30 cellular contexts compared by ENCODE assay signal in the genomic region with DNA sequence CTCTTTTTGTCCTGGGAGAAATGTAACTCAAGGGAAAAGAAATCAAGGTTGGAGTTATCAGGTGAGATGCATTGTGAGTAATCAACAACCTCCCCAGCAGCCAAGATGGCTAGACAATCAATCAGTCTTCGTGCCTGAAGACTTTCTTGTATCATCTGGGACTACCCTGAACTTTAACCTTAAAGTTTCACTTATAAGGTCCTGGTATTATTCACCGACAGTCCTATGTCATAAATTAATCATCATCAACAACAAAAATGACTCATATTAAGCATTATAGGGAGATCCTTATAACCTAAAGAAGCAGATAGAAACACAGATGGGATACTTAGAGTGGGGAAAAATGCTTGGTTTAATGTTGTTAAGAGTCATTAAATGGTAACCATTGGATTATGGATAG. TPM values are rescaled to one million over a fixed set of nuclear protein-coding genes. Genes with fewer than 3 reads are reported as not detected.
"Had no signal": no experiment of that assay in that cellular context is flagged by ENCODE, and none has a peak within 500 bp of the region (broad histone marks: within the 10 kb centered on the region; RNA-seq: fewer than 3 reads in every experiment).

No MANE protein-coding gene starts in this region.

- ATAC-seq: naive thymus-derived CD4-positive, alpha-beta T cell; right lobe of liver; stimulated activated memory B cell treated with anti-CD40 and anti-IgM and Interleukin-4, amounts not matched to agents 10 μg/mL and 1 μg/mL and 100 μg/mL, for 72 hours; T-cell had no signal

- H3K27ac ChIP-seq: cardiac muscle cell, right lobe of liver, stomach, suprapubic skin, tibial nerve, uterus, VCaP had no signal

- FAIRE-seq: endometrium, frontal cortex, islet of Langerhans had no signal

- H3K36me3 ChIP-seq: cardiac muscle cell, right lobe of liver, stomach, suprapubic skin, tibial nerve, uterus had no signal

- H3K27ac Mint-ChIP-seq: activated naive CD4-positive, alpha-beta T cell treated with anti-CD3 and anti-CD28 coated beads for 36 hours; activated naive CD8-positive, alpha-beta T cell treated with anti-CD3 and anti-CD28 coated beads, Interleukin-2, amount 10 ng/mL, durations not matched to agents 7 days and 5 days; activated T-cell treated with anti-CD3 and anti-CD28 coated beads, Interleukin-2, amount 50 U/mL, for 24 hours; naive thymus-derived CD4-positive, alpha-beta T cell; stimulated activated memory B cell treated with anti-CD40 and anti-IgM and Interleukin-4, amounts not matched to agents 10 μg/mL and 1 μg/mL and 100 μg/mL, for 72 hours; T-cell; T-helper 2 cell treated with Interferon-gamma antibody and Interleukin-4, amounts not matched to agents 5 μg/mL and 100 μg/mL, for 36 hours had no signal

- H3K27me3 ChIP-seq: right lobe of liver, suprapubic skin, tibial nerve, uterus had no signal

- H3K4me3 ChIP-seq: cardiac muscle cell, right lobe of liver, skin epidermis, stomach, suprapubic skin, tibial nerve, uterus had no signal

- H3K4me3 Mint-ChIP-seq: activated naive CD4-positive, alpha-beta T cell treated with anti-CD3 and anti-CD28 coated beads for 36 hours; activated naive CD8-positive, alpha-beta T cell treated with anti-CD3 and anti-CD28 coated beads, Interleukin-2, amount 10 ng/mL, durations not matched to agents 7 days and 5 days; activated T-cell treated with anti-CD3 and anti-CD28 coated beads, Interleukin-2, amount 50 U/mL, for 24 hours; naive thymus-derived CD4-positive, alpha-beta T cell; neural crest cell; stimulated activated memory B cell treated with anti-CD40 and anti-IgM and Interleukin-4, amounts not matched to agents 10 μg/mL and 1 μg/mL and 100 μg/mL, for 72 hours; T-cell; T-helper 2 cell treated with Interferon-gamma antibody and Interleukin-4, amounts not matched to agents 5 μg/mL and 100 μg/mL, for 36 hours had no signal

- H3K9me3 Mint-ChIP-seq: activated naive CD4-positive, alpha-beta T cell treated with anti-CD3 and anti-CD28 coated beads for 36 hours; activated naive CD8-positive, alpha-beta T cell treated with anti-CD3 and anti-CD28 coated beads, Interleukin-2, amount 10 ng/mL, durations not matched to agents 7 days and 5 days; activated T-cell treated with anti-CD3 and anti-CD28 coated beads, Interleukin-2, amount 50 U/mL, for 24 hours; neural crest cell; stimulated activated memory B cell treated with anti-CD40 and anti-IgM and Interleukin-4, amounts not matched to agents 10 μg/mL and 1 μg/mL and 100 μg/mL, for 72 hours; T-helper 2 cell treated with Interferon-gamma antibody and Interleukin-4, amounts not matched to agents 5 μg/mL and 100 μg/mL, for 36 hours had no signal

- H3K4me1 ChIP-seq: right lobe of liver, uterus had no signal

- H3K4me1 Mint-ChIP-seq: activated naive CD8-positive, alpha-beta T cell treated with anti-CD3 and anti-CD28 coated beads, Interleukin-2, amount 10 ng/mL, durations not matched to agents 7 days and 5 days; naive thymus-derived CD4-positive, alpha-beta T cell; neural crest cell; stimulated activated memory B cell treated with anti-CD40 and anti-IgM and Interleukin-4, amounts not matched to agents 10 μg/mL and 1 μg/mL and 100 μg/mL, for 72 hours; T-cell had no signal

- H3K36me3 Mint-ChIP-seq: activated naive CD8-positive, alpha-beta T cell treated with anti-CD3 and anti-CD28 coated beads, Interleukin-2, amount 10 ng/mL, durations not matched to agents 7 days and 5 days; stimulated activated memory B cell treated with anti-CD40 and anti-IgM and Interleukin-4, amounts not matched to agents 10 μg/mL and 1 μg/mL and 100 μg/mL, for 72 hours had no signal

- DNase-seq: activated CD4-positive, alpha-beta T cell treated with anti-CD3 and anti-CD28 coated beads, Interleukin-2, amount 50 U/mL, for 1 hour; activated CD4-positive, CD25-positive, alpha-beta regulatory T cell treated with anti-CD3 and anti-CD28 coated beads, Interleukin-2, amount 50 U/mL, for 72 hours; activated CD8-positive, alpha-beta memory T cell treated with anti-CD3 and anti-CD28 coated beads for 24 hours; activated CD8-positive, alpha-beta memory T cell treated with anti-CD3 and anti-CD28 coated beads, Interleukin-2, amount 50 U/mL, for 4 hours; activated naive CD4-positive, alpha-beta T cell treated with anti-CD3 and anti-CD28 coated beads for 36 hours; activated naive CD8-positive, alpha-beta T cell treated with anti-CD3 and anti-CD28 coated beads, Interleukin-2, amount 10 ng/mL, durations not matched to agents 7 days and 5 days; activated T-cell treated with anti-CD3 and anti-CD28 coated beads, Interleukin-2, amount 50 U/mL, for 24 hours; amniotic stem cell; cortex of kidney; erythroblast; head of caudate nucleus; mesenchymal stem cell; naive thymus-derived CD4-positive, alpha-beta T cell; occipital lobe; right lobe of liver; stimulated activated CD4-positive, alpha-beta T cell treated with anti-CD3 and anti-CD28 coated beads, Interleukin-2, amount 100 ng/mL, for 24 hours; stomach; T-cell; uterus had no signal

- H3K9me3 ChIP-seq: right lobe of liver, stomach, suprapubic skin, tibial nerve, uterus had no signal

RNA-seq across cellular contexts. Expression of a gene that starts 7.7 kb away (rescaled TPM):
- total RNA-seq: activated naive CD4-positive, alpha-beta T cell treated with anti-CD3 and anti-CD28 coated beads for 36 hours; activated naive CD8-positive, alpha-beta T cell treated with anti-CD3 and anti-CD28 coated beads, Interleukin-2, amount 10 ng/mL, durations not matched to agents 7 days and 5 days; right lobe of liver; suprapubic skin had no signal
- polyA plus RNA-seq: cardiac muscle cell; naive thymus-derived CD4-positive, alpha-beta T cell had no signal
